In the genomic region with DNA sequence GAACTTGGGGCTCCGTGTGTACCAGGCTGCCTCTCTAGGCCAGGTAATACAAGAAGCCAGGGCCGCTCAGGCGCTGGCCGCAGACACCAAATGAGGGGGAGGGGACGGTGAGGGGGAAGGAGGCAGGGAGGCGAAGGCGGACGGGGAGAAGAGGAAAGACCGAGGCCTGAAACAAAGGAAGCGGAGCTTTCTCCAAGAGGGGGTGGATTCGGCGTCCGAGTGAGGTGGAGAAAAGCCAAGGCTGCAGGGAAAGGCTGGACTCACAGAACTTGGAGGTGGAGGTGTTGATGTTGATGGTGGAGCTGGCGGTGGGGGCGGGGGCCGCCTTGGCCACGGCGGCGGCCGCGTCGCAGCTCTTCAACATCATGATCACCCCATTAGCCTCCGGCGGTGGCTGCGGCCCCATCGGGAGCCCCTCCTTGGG, we compare ENCODE assay signal across 8 cellular contexts. TPM values are rescaled to one million over a fixed set of nuclear protein-coding genes. Genes with fewer than 3 reads are reported as not detected.
DNase-seq lines count a peak whose midpoint lies in the region; ATAC-seq and TF ChIP-seq lines count a peak whose summit lies in the region.

No MANE protein-coding gene starts in this region.

- intact Hi-C loops in left lung (cut with DNase I): no loop called here

- TF ChIP-seq CTCF in VCaP (conservative IDR thresholded peaks at IDR 0.05): no peak
- TF ChIP-seq CTCF in chondrocyte (IDR thresholded peaks at IDR 0.05): no peak
- TF ChIP-seq CTCF in left lung (IDR thresholded peaks at IDR 0.05): no peak

- ATAC-seq in GM21381 (IDR thresholded peaks at IDR 0.05; ENCODE audit: unreplicated experiment): peak; percentile 13
- ATAC-seq in left lung: peak; percentile 38
- ATAC-seq in HG02970 (IDR thresholded peaks at IDR 0.05; ENCODE audit: low FRiP score, unreplicated experiment): no peak

- H3K27ac Mint-ChIP-seq in chondrocyte (ENCODE audit: unreplicated experiment): peak overlapping the region; percentile 96

- no peaks in the 10 kb centered on the region for H3K27me3 ChIP-seq in left lung

- peak overlapping the region; percentile 96 for H3K4me3 Mint-ChIP-seq in chondrocyte (ENCODE audit: unreplicated experiment)

- no peaks in the 10 kb centered on the region for H3K36me3 ChIP-seq in left lung

- no peaks in the 10 kb centered on the region for H3K9me3 ChIP-seq in left lung

- DNase-seq in COR-L47 (lab: John Stamatoyannopoulos, UW): peak; percentile 8
- DNase-seq in HuH-7 (ENCODE audit: low spot score): peak; percentile 61
- peak; percentile 92 for DNase-seq in chondrocyte (ENCODE audit: low spot score)
- DNase-seq in left lung: peak; percentile 57 to 85
- peak; percentile 23 to 26 for DNase-seq in stimulated activated CD4-positive, alpha-beta T cell treated with anti-CD3 and anti-CD28 coated beads, Interleukin-4, amount 100 ng/mL, for 48 hours (ENCODE audit: low read depth in 2 of 2)

- H3K27ac ChIP-seq in VCaP: peak overlapping the region; percentile 79
- peak overlapping the region; percentile 84 to 85 for H3K27ac ChIP-seq in left lung

- peaks cover 27% of the 10 kb centered on the region for H3K4me1 Mint-ChIP-seq in chondrocyte (ENCODE audit: low read depth)

- H3K9me3 Mint-ChIP-seq in chondrocyte (ENCODE audit: low read depth): no peaks in the 10 kb centered on the region

- H3K36me3 Mint-ChIP-seq in chondrocyte (ENCODE audit: low read depth): no peaks in the 10 kb centered on the region

- no peaks in the 10 kb centered on the region for H3K27me3 Mint-ChIP-seq in chondrocyte (ENCODE audit: low read depth)

- H3K4me3 ChIP-seq in left lung: peak overlapping the region; percentile 83 to 93

- peaks cover 8 to 32% of the 10 kb centered on the region in 2 donors for H3K4me1 ChIP-seq in left lung

RNA-seq across cellular contexts. Expression of a gene that starts 0.6 kb away (rescaled TPM):
- total RNA-seq in chondrocyte (32.1 to 36.5 TPM (median 32.5 TPM) in 3 replicates), left lung (10 to 100 TPM; 35.1 to 38.2 TPM)

Comparison
In these comparisons a context has a peak if more than half of its experiments do, and no peak if none do; other contexts are left out.
1. DNase-seq: peak in every context shown above with its lines; median percentile 92 in chondrocyte; 71 in left lung; 61 in HuH-7; 24 in stimulated activated CD4-positive, alpha-beta T cell treated with anti-CD3 and anti-CD28 coated beads, Interleukin-4, amount 100 ng/mL, for 48 hours; 8 in COR-L47.